In the genomic region with DNA sequence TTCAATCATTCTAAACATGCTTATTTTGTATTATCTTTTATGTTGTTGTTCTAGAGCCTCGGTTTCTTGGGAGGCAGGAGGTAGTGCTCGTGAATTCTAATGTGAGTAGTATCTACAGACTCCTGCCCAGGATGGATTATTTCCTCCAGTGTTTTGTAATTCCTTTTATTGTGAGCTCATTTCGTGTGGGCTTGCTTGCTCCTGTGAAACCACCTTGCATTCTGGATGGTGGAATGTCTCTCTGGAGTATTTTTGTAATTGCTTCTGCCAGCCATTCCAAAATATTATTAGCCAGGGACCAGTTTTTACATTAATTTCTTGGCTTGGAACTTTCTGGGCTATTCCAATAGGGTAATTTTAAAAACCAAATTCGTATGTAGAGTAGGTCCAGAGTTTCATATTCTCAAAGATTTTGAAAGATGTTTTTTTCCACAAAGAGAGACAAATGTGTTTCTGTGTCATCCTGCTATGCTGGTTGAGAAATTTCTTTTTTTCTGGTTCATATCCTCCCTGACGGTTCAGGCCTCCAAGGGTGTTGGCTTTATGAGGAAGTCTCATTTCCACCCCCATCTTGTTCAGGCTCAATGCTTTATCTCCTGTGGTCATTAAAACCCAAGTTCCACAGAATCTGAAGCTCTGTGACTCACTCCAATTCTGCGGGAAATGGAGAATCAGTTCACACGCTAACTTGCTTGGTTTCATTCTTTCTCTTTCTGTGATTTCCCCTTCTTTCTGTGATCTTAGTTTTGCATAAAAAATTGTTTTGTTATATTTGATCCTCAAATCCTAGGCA, we compare ENCODE assay signal across 8 cellular contexts. TPM values are rescaled to one million over a fixed set of nuclear protein-coding genes. Genes with fewer than 3 reads are reported as not detected.
DNase-seq lines count a peak whose midpoint lies in the region; ATAC-seq, FAIRE-seq and TF ChIP-seq lines count a peak whose summit lies in the region.

No MANE protein-coding gene starts in this region.

- H3K27me3 ChIP-seq in bronchial epithelial cell (ENCODE audit: control insufficient read depth, insufficient read depth, low read length) = no peaks in the 10 kb centered on the region
- no peaks in the 10 kb centered on the region for H3K27me3 ChIP-seq in parathyroid adenoma (ENCODE audit: control insufficient read depth, insufficient read depth, low read length)

- H3K9ac ChIP-seq in parathyroid adenoma = no peak overlapping the region

- no peaks in the 10 kb centered on the region for H3K9me3 ChIP-seq in parathyroid adenoma (ENCODE audit: control insufficient read depth, low read length)

- H3K4me3 ChIP-seq in bronchial epithelial cell (ENCODE audit: low read depth, low read length) = no peak overlapping the region
- no peak overlapping the region for H3K4me3 ChIP-seq in parathyroid adenoma (ENCODE audit: low read depth, low read length)

- peaks cover 9% of the 10 kb centered on the region for H3K4me1 ChIP-seq in parathyroid adenoma

- peak; percentile 97 for DNase-seq in Daoy (ENCODE audit: low read depth)
- peak; percentile 92 for DNase-seq in LHCN-M2 (ENCODE audit: low read depth)
- peak; percentile 35 for DNase-seq in bronchial epithelial cell (ENCODE audit: low read depth)
- DNase-seq in HT-29 (ENCODE audit: low spot score) = no peak

- H3K36me3 ChIP-seq in bronchial epithelial cell (ENCODE audit: control insufficient read depth, insufficient read depth, low read length) = no peaks in the 10 kb centered on the region
- H3K36me3 ChIP-seq in parathyroid adenoma (ENCODE audit: control insufficient read depth, insufficient read depth, low read length) = no peaks in the 10 kb centered on the region

- TF ChIP-seq CTCF in bronchial epithelial cell (IDR thresholded peaks at IDR 0.05; ENCODE audit: insufficient read depth, low read length, severe bottlenecking) = no peak
- TF ChIP-seq CTCF in parathyroid adenoma (IDR thresholded peaks at IDR 0.05) = no peak

- FAIRE-seq in bronchial epithelial cell (lab: Jason Lieb, UNC) = no peak

- no peak overlapping the region for H3K4me2 ChIP-seq in parathyroid adenoma (ENCODE audit: low read length)

- H2AFZ ChIP-seq in parathyroid adenoma = peak overlapping the region; percentile 66

- no peaks in the 10 kb centered on the region for H3K79me2 ChIP-seq in parathyroid adenoma

- ATAC-seq in GM19395 (IDR thresholded peaks at IDR 0.05; ENCODE audit: unreplicated experiment) (no peak), HG03095 (IDR thresholded peaks at IDR 0.05; ENCODE audit: unreplicated experiment) (no peak), HG03469 (IDR thresholded peaks at IDR 0.05; ENCODE audit: unreplicated experiment) (no peak)

- peak overlapping the region; percentile 13 for H3K27ac ChIP-seq in parathyroid adenoma

RNA-seq across cellular contexts. Expression of a gene that starts 41.7 kb away (rescaled TPM):
- 284 and 285 TPM in 2 replicates for total RNA-seq in Daoy (2014; rRNA removed; shearing (Covaris generic))
- total RNA-seq in LHCN-M2 (2014; rRNA removed) = 188 and 230 TPM in 2 replicates
- polyA plus RNA-seq in LHCN-M2 (2012) = 342 TPM
- 71.3 and 102 TPM in 2 replicates for total RNA-seq in bronchial epithelial cell
- 0.10 TPM in 1 of 2 replicates, not detected in the other for total RNA-seq in HT-29 (2014; rRNA removed; shearing (Covaris generic))

Comparison
In these comparisons a context has a peak if more than half of its experiments do, and no peak if none do; other contexts are left out.
1. RNA of a gene that starts 41.7 kb away (total RNA-seq): 284 to 285 TPM in Daoy, 188 to 230 TPM in LHCN-M2 and 71.3 to 102 TPM in bronchial epithelial cell; 0.10 TPM in HT-29; every median in the first group is over 10 times any median in the second.